In genomic region chr1:222167111-222167510, GRCh38 we compare ENCODE assay signal across 9 cellular contexts.
DNase-seq lines count a peak whose midpoint lies in the region; TF ChIP-seq lines count a peak whose summit lies in the region.
"Had no signal": no experiment of that assay in that cellular context is flagged by ENCODE, and none has a peak within 500 bp of the region (broad histone marks: within the 10 kb centered on the region; RNA-seq: fewer than 3 reads in every experiment).

No MANE protein-coding gene starts in this region.

- no peaks in the 10 kb centered on the region for H3K9me2 ChIP-seq in GM23248 (ENCODE audit: insufficient read depth)

- BruUV-seq in MCF 10A (replicated peaks; lab: Mats Ljungman, UMichigan) = no TSS peak

- TF ChIP-seq RAD21 in liver (IDR thresholded peaks at IDR 0.05) = peak; percentile 75 to 85

- DNase-seq in SIG-M5 treated with dmso at 0.1 percent for 504 hours (lab: John Stamatoyannopoulos, UW; ENCODE audit: unreplicated experiment) (peak; percentile 1), SIG-M5 (lab: John Stamatoyannopoulos, UW) (no peak), GM23248 (peak; percentile 98), NCI-H1048 (lab: John Stamatoyannopoulos, UW) (peak; percentile 32), MCF 10A (ENCODE audit: unreplicated experiment) (peak; percentile 98), DMS114 treated with DMSO at 0.1 percent for 48 hours (lab: John Stamatoyannopoulos, UW; ENCODE audit: unreplicated experiment) (no peak), hippocampal formation (lab: John Stamatoyannopoulos, UW) (no peak)

- POLR2A ChIA-PET in MCF 10A (lab: Yijun Ruan, JAX) = interaction anchor here (0.6 to 1.4 kb wide), 11 partner anchors 35 to 689 kb away, joined by 3 to 16 read pairs (median 3); partner anchors contain the start of gene DUSP10

- peak overlapping the region; percentile 25; the same call in 1 of the 2 replicates for H3K9ac ChIP-seq in GM23248
- no peak overlapping the region for H3K9ac ChIP-seq in liver (ENCODE audit: low read depth in 1 of 2, low read length in 2 of 2)

- H3K4me3 Mint-ChIP-seq in MCF 10A (ENCODE audit: unreplicated experiment) = no peak overlapping the region
- H3K4me3 Mint-ChIP-seq: dendritic cell treated with granulocyte-macrophage colony-stimulating factor and Interleukin-4, amounts not matched to agents 40 ng/mL and 50 ng/mL, for 4 days had no signal

- peaks cover 16% of the 10 kb centered on the region for H3K4me1 Mint-ChIP-seq in MCF 10A (ENCODE audit: insufficient read depth, unreplicated experiment)

- peak; percentile 92 for TF ChIP-seq CTCF in MCF 10A (IDR thresholded peaks at IDR 0.05; ENCODE audit: unreplicated experiment)
- TF ChIP-seq CTCF in liver (IDR thresholded peaks at IDR 0.05; ENCODE audit: low read depth, low read length, missing input control) = peak; percentile 55

- peak overlapping the region; percentile 75 for H3K27ac ChIP-seq in GM23248
- H3K27ac ChIP-seq in liver (ENCODE audit: low read depth in 1 of 2, low read length in 2 of 2) = no peak overlapping the region

- H3K36me3 ChIP-seq in GM23248 (ENCODE audit: low read depth) = no peaks in the 10 kb centered on the region
- no peaks in the 10 kb centered on the region for H3K36me3 ChIP-seq in liver (ENCODE audit: control insufficient read depth in 4 of 4, insufficient read depth in 3 of 4, low read depth in 1 of 4, low read length in 3 of 4)

- H4K20me1 ChIP-seq in GM23248 (ENCODE audit: insufficient read depth) = no peaks in the 10 kb centered on the region

- H3K27me3 Mint-ChIP-seq in MCF 10A (ENCODE audit: insufficient read depth, unreplicated experiment) = no peaks in the 10 kb centered on the region
- H3K27me3 Mint-ChIP-seq: dendritic cell treated with granulocyte-macrophage colony-stimulating factor and Interleukin-4, amounts not matched to agents 40 ng/mL and 50 ng/mL, for 4 days had no signal

- no peaks in the 10 kb centered on the region for H3K79me2 ChIP-seq in GM23248 (ENCODE audit: insufficient read depth)

- peak overlapping the region; percentile 23 for H2AFZ ChIP-seq in GM23248

- H3K27ac Mint-ChIP-seq in MCF 10A (ENCODE audit: low read depth, unreplicated experiment) = peak overlapping the region; percentile 47
- H3K27ac Mint-ChIP-seq: dendritic cell treated with granulocyte-macrophage colony-stimulating factor and Interleukin-4, amounts not matched to agents 40 ng/mL and 50 ng/mL, for 4 days had no signal

- in situ Hi-C loops in GM23248 (cut with MboI) = loop anchor here (10.0 kb wide), 1 partner anchor 422 kb away; the partner anchor contains the start of gene DUSP10

- peaks cover 15% of the 10 kb centered on the region for H3K9me3 Mint-ChIP-seq in MCF 10A (ENCODE audit: unreplicated experiment)
- H3K9me3 Mint-ChIP-seq: dendritic cell treated with granulocyte-macrophage colony-stimulating factor and Interleukin-4, amounts not matched to agents 40 ng/mL and 50 ng/mL, for 4 days had no signal

- peaks cover 22% of the 10 kb centered on the region for H3F3A ChIP-seq in GM23248 (ENCODE audit: insufficient read depth)

- 4 to 9% methylated on average over 3 of the region's 3 CpGs for WGBS in GM23248 (ENCODE audit: low coverage in 1 of 2, low lambda C conversion rate in 2 of 2, missing lambda C conversion rate in 2 of 2), 2 experiments
- 76% methylated on average over 3 of the region's 3 CpGs for WGBS in liver

- H3K4me3 ChIP-seq in GM23248 (0 out of 2 replicates have a peak overlapping the region, but pooled peaks have one; percentile 2), liver (ENCODE audit: low read depth in 1 of 3, low read length in 3 of 3) (no peak overlapping the region)

- H3K9me3 ChIP-seq in GM23248 (ENCODE audit: low read depth) (no peaks in the 10 kb centered on the region), liver (ENCODE audit: control insufficient read depth in 4 of 4, low read length in 3 of 4) (no peaks in the 10 kb centered on the region)

- H3K4me1 ChIP-seq in GM23248 (ENCODE audit: insufficient read depth) (peaks cover 22% of the 10 kb centered on the region), liver (ENCODE audit: control insufficient read depth in 4 of 4, insufficient read depth in 4 of 4, low read length in 3 of 4) (peaks cover 0 to 5% (median 0%) of the 10 kb centered on the region in 4 donors)

- H3K36me3 Mint-ChIP-seq in MCF 10A (ENCODE audit: insufficient read depth, unreplicated experiment) = no peaks in the 10 kb centered on the region

- H3K27me3 ChIP-seq in GM23248 (replicated peaks; ENCODE audit: insufficient read depth) (no peaks in the 10 kb centered on the region), liver (ENCODE audit: control insufficient read depth in 4 of 4, insufficient read depth in 4 of 4, low read length in 3 of 4) (no peaks in the 10 kb centered on the region)

- peak overlapping the region; percentile 46 for H3K4me2 ChIP-seq in GM23248 (ENCODE audit: unreplicated experiment)

- CTCF ChIA-PET in MCF 10A (lab: Yijun Ruan, JAX) = interaction anchor here (0.6 to 5.8 kb wide), 24 partner anchors 9 to 725 kb away, joined by 3 to 43 read pairs (median 3); partner anchors contain the start of gene TAF1A

- intact Hi-C loops in MCF 10A (cut with micrococcal nuclease) = loop anchor here (1.0 to 10.0 kb wide), 10 partner anchors 71 to 902 kb away; partner anchors contain the start of gene DUSP10

TF ChIP-seq in liver, 16 proteins besides CTCF, POLR2A, EP300 and RAD21:
- TF ChIP-seq ZBTB33 (IDR thresholded peaks at IDR 0.05) = no peak
- no peak for TF ChIP-seq EGR1 (IDR thresholded peaks at IDR 0.05; ENCODE audit: low read depth in 2 of 2)
- TF ChIP-seq YY1 (IDR thresholded peaks at IDR 0.05) = no peak
- TF ChIP-seq HNF4G (IDR thresholded peaks at IDR 0.05) = no peak
- TF ChIP-seq NR2F2 (IDR thresholded peaks at IDR 0.05) = no peak
- TF ChIP-seq FOXA1 (IDR thresholded peaks at IDR 0.05) = no peak
- no peak for TF ChIP-seq FOXA2 (IDR thresholded peaks at IDR 0.05)
TF ChIP-seq in liver: peak in this region for 0.

Comparison
In these comparisons a context has a peak if more than half of its experiments do, and no peak if none do; other contexts are left out.
1. DNase-seq: peak in SIG-M5 treated with dmso at 0.1 percent for 504 hours (single experiment), GM23248 (single experiment), NCI-H1048 (single experiment) and MCF 10A (single experiment); none in SIG-M5 (single experiment), DMS114 treated with DMSO at 0.1 percent for 48 hours (single experiment) and hippocampal formation (0 of 2).